In genomic region chr4:102824398-102824797, GRCh38 we compare ENCODE assay signal across 7 cellular contexts. TPM values are rescaled to one million over a fixed set of nuclear protein-coding genes. Genes with fewer than 3 reads are reported as not detected.
DNase-seq lines count a peak whose midpoint lies in the region; ATAC-seq and TF ChIP-seq lines count a peak whose summit lies in the region.

No MANE protein-coding gene starts in this region.

- H3K36me3 ChIP-seq in HAP-1 (replicated peaks) (peaks cover 43% of the 10 kb centered on the region), PC-3 (ENCODE audit: low read depth, low read length) (peaks cover 35% of the 10 kb centered on the region), gastroesophageal sphincter (no peaks in the 10 kb centered on the region), skeletal muscle satellite cell (ENCODE audit: insufficient read depth, low read length) (peaks cover 33% of the 10 kb centered on the region)

- no peak overlapping the region for H2AFZ ChIP-seq in PC-3 (ENCODE audit: low read length)

- no peaks in the 10 kb centered on the region for H3K9me2 ChIP-seq in PC-3 (replicated peaks; ENCODE audit: low read length)

- CTCF ChIA-PET in PC-3 (lab: Charles Lee): interaction anchor here (0.6 kb wide), 1 partner anchor 8 kb away, joined by 3 read pairs; no protein-coding TSS in a partner anchor

- in situ Hi-C loops in HAP-1 (cut with MboI; ENCODE audit: low sequenced_read_pairs): no loop called here

- peak overlapping the region; percentile 100 for H3K9ac ChIP-seq in PC-3 (ENCODE audit: low read length)
- H3K9ac ChIP-seq in skeletal muscle satellite cell (ENCODE audit: low read depth, low read length): peak overlapping the region; percentile 100

- no TSS peak for BruUV-seq in PC-3 (replicated peaks; lab: Mats Ljungman, UMichigan)

- H3K9me3 ChIP-seq in HAP-1 (no peaks in the 10 kb centered on the region), PC-3 (ENCODE audit: low read length) (no peaks in the 10 kb centered on the region), gastroesophageal sphincter (no peaks in the 10 kb centered on the region), skeletal muscle satellite cell (replicated peaks; ENCODE audit: low read length) (no peaks in the 10 kb centered on the region)

- peaks cover 89% of the 10 kb centered on the region for H3K79me2 ChIP-seq in PC-3 (ENCODE audit: low read length)

- H3F3A ChIP-seq in PC-3 (ENCODE audit: low read length, unreplicated experiment): no peaks in the 10 kb centered on the region

- WGBS in gastroesophageal sphincter (ENCODE audit: low coverage in 1 of 2), 2 donors: 6 to 11% methylated on average over 2 of the region's 2 CpGs

- POLR2A ChIA-PET in PC-3 (lab: Charles Lee; ENCODE audit: unreplicated experiment): no interaction called here

- H4K20me1 ChIP-seq in PC-3 (ENCODE audit: low read length): peaks cover 69% of the 10 kb centered on the region

- ATAC-seq in PC-3 (no peak), gastroesophageal sphincter (no peak), HG02970 (IDR thresholded peaks at IDR 0.05; ENCODE audit: low FRiP score, unreplicated experiment) (no peak)

- H3K4me2 ChIP-seq in PC-3 (ENCODE audit: low read length) (peak overlapping the region; percentile 96), skeletal muscle satellite cell (ENCODE audit: low read length) (peak overlapping the region; percentile 87)

- no peak for TF ChIP-seq EP300 in gastroesophageal sphincter (IDR thresholded peaks at IDR 0.05)

- H3K27me3 ChIP-seq in HAP-1 (ENCODE audit: low read depth): no peaks in the 10 kb centered on the region
- no peaks in the 10 kb centered on the region for H3K27me3 ChIP-seq in PC-3 (ENCODE audit: low read length)
- H3K27me3 ChIP-seq in gastroesophageal sphincter: no peaks in the 10 kb centered on the region
- H3K27me3 ChIP-seq in skeletal muscle satellite cell (ENCODE audit: control insufficient read depth, insufficient read depth, low read length): no peaks in the 10 kb centered on the region

- H3K27ac ChIP-seq in PC-3 (ENCODE audit: low read length) (no peak overlapping the region), gastroesophageal sphincter (peak overlapping the region; percentile 99)

- intact Hi-C loops in PC-3 (cut with micrococcal nuclease): loop anchor here (2.0 to 10.0 kb wide), 3 partner anchors 64 to 390 kb away; partner anchors contain the start of genes BDH2 and MANBA

- peak overlapping the region; percentile 96 for H3K4me3 ChIP-seq in HAP-1
- peak overlapping the region; percentile 93 for H3K4me3 ChIP-seq in PC-3 (ENCODE audit: low read length)
- H3K4me3 ChIP-seq in gastroesophageal sphincter: peak overlapping the region; percentile 81 to 83
- H3K4me3 ChIP-seq in skeletal muscle satellite cell (ENCODE audit: low read length): peak overlapping the region; percentile 95

- peaks cover 48% of the 10 kb centered on the region for H3K4me1 ChIP-seq in HAP-1
- H3K4me1 ChIP-seq in PC-3 (ENCODE audit: insufficient read depth, low read length): peaks cover 30% of the 10 kb centered on the region
- H3K4me1 ChIP-seq in gastroesophageal sphincter: peaks cover 28 to 63% (median 33%) of the 10 kb centered on the region in 3 donors
- peaks cover 46% of the 10 kb centered on the region for H3K4me1 ChIP-seq in skeletal muscle satellite cell (ENCODE audit: control insufficient read depth, insufficient read depth, low read length)

- no peak for TF ChIP-seq POLR2A in gastroesophageal sphincter (IDR thresholded peaks at IDR 0.05)

- DNase-seq in HAP-1 (ENCODE audit: low spot score in 2 of 2) (no peak), PC-3 (no peak), NCI-H2196 treated with DMSO at 0.1 percent for 48 hours (lab: John Stamatoyannopoulos, UW; ENCODE audit: unreplicated experiment) (no peak), kidney tubule cell (ENCODE audit: low spot score) (no peak)

- TF ChIP-seq CTCF in PC-3 (conservative IDR thresholded peaks at IDR 0.05; ENCODE audit: low read depth, low read length) (no peak), gastroesophageal sphincter (IDR thresholded peaks at IDR 0.05) (no peak)

RNA-seq across cellular contexts. Expression of gene UBE2D3, which starts 3.0 kb away (rescaled TPM):
- 342 and 435 TPM in 2 replicates for total RNA-seq in PC-3 (2014; rRNA removed)
- total RNA-seq in gastroesophageal sphincter: 100 to 1,000 TPM; 345 to 432 (median 402) TPM
- total RNA-seq in skeletal muscle satellite cell (2012; rRNA removed): 323 and 356 TPM in 2 replicates

RNA-seq across cellular contexts. Expression of gene CISD2, which starts 44.4 kb away (rescaled TPM):
- total RNA-seq in PC-3 (2014; rRNA removed) (30.9 and 36.9 TPM in 2 replicates), gastroesophageal sphincter (10 to 100 TPM in 3 of 4 donors, 1 to 10 TPM in 1; 6.7 to 22.2 (median 12.9) TPM)
- total RNA-seq in skeletal muscle satellite cell (2012; rRNA removed): 36.0 and 37.4 TPM in 2 replicates
